Comparison of ENCODE assay signal across 8 cellular contexts in the genomic region with DNA sequence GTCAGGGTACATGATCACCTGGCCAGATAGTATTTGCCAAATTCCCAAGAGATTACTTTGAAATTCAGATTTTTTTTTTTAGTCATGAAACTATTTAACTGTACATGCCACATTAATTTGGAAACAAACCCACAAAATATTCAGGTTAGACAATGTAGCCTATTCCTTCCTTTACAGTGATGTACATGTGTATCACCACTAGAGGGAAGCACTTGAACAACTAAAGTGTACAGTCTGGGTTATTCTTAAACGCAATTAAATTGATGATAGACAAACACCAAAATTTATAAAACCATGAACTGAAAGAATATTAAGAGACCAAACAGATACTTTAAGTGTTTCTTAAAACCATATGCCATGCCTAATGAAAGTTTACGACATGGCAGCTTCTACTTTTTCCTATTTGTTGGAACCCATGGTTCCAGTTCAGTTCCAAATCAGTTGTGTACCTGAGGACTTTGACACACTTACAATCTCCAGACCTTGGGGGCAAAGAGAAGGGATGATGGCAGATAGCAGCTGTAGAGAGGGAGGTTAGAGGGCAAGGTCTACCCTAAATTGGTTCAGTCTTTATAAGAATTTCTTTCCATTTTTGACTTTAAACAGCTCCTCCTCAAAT. TPM values are rescaled to one million over a fixed set of nuclear protein-coding genes. Genes with fewer than 3 reads are reported as not detected.
A peak's percentile ranks its signal among the peaks of the same experiment; 100 is the strongest.
DNase-seq lines count a peak whose midpoint lies in the region; ATAC-seq and TF ChIP-seq lines count a peak whose summit lies in the region.

No MANE protein-coding gene starts in this region.

- H3K4me1 ChIP-seq in OCI-LY3 (ENCODE audit: low read length) (no peaks in the 10 kb centered on the region), lung (ENCODE audit: control insufficient read depth in 2 of 2, insufficient read depth in 2 of 2, low read length in 2 of 2) (no peaks in the 10 kb centered on the region)

- H3K9ac ChIP-seq in OCI-LY3 (ENCODE audit: low read length): no peak overlapping the region

- DNase-seq in GM03348 (ENCODE audit: low spot score) (peak; percentile 64), coronary artery (ENCODE audit: low spot score) (no peak), lung (ENCODE audit: low spot score) (no peak), COLO668 (lab: John Stamatoyannopoulos, UW; ENCODE audit: unreplicated experiment) (no peak), NCI-H524 treated with DMSO at 0.1 percent for 48 hours (lab: John Stamatoyannopoulos, UW) (no peak)

- H3K27me3 ChIP-seq in OCI-LY3 (ENCODE audit: low read depth, low read length): peaks cover 2% of the 10 kb centered on the region; the same call in 1 of the 2 replicates
- no peaks in the 10 kb centered on the region for H3K27me3 ChIP-seq in lung (ENCODE audit: control insufficient read depth, insufficient read depth)

- WGBS in lung, 2 donors: 22 to 30% methylated on average over 2 of the region's 2 CpGs

- H3K36me3 ChIP-seq in OCI-LY3 (replicated peaks; ENCODE audit: low read depth, low read length): no peaks in the 10 kb centered on the region
- no peaks in the 10 kb centered on the region for H3K36me3 ChIP-seq in lung (ENCODE audit: control insufficient read depth in 2 of 2, insufficient read depth in 2 of 2, low read length in 2 of 2)

- no peaks in the 10 kb centered on the region for H3K79me2 ChIP-seq in OCI-LY3 (ENCODE audit: low read length)

- peak; percentile 86 for ATAC-seq in GM21381 (IDR thresholded peaks at IDR 0.05; ENCODE audit: unreplicated experiment)
- peak; percentile 76 for ATAC-seq in HG03469 (IDR thresholded peaks at IDR 0.05; ENCODE audit: unreplicated experiment)
- ATAC-seq in lung (ENCODE audit: insufficient read depth, low FRiP score): peak; percentile 82

- H3K4me3 ChIP-seq in OCI-LY3 (ENCODE audit: low read length) (no peak overlapping the region), coronary artery (no peak overlapping the region), lung (no peak overlapping the region)

- H2AFZ ChIP-seq in OCI-LY3 (ENCODE audit: low read depth, low read length): no peak overlapping the region

- H3K27ac ChIP-seq in OCI-LY3 (ENCODE audit: low read length) (no peak overlapping the region), coronary artery (no peak overlapping the region), lung (ENCODE audit: low read depth in 1 of 2, low read length in 1 of 2) (no peak overlapping the region)

- H3K9me3 ChIP-seq in OCI-LY3 (ENCODE audit: insufficient read depth, low read length) (no peaks in the 10 kb centered on the region), lung (ENCODE audit: control insufficient read depth in 2 of 2, insufficient read depth in 1 of 2, low read length in 1 of 2) (no peaks in the 10 kb centered on the region)

- TF ChIP-seq CTCF in OCI-LY3 (IDR thresholded peaks at IDR 0.05; ENCODE audit: low read depth, low read length): peak; percentile 90
- TF ChIP-seq CTCF in coronary artery (IDR thresholded peaks at IDR 0.05): peak; percentile 37
- TF ChIP-seq CTCF in lung (IDR thresholded peaks at IDR 0.05; ENCODE audit: control extremely low read depth, extremely low read depth): peak; percentile 42

- H3K4me2 ChIP-seq in OCI-LY3 (ENCODE audit: low read length): no peak overlapping the region

- no peaks in the 10 kb centered on the region for H4K20me1 ChIP-seq in OCI-LY3 (ENCODE audit: insufficient read depth, low read length)

RNA-seq across cellular contexts. Expression of a gene that starts 52.8 kb away (rescaled TPM):
- 10 to 100 TPM; 17.5 to 32.9 TPM for total RNA-seq in lung
- 10 to 100 TPM in 1 of 2 donors, 1 to 10 TPM in 1; 6.0 to 32.4 TPM for polyA plus RNA-seq in lung

Comparison
In these comparisons a context has a peak if more than half of its experiments do, and no peak if none do; other contexts are left out.
1. CTCF ChIP-seq: peak in every context shown above with its lines; median percentile 90 in OCI-LY3; 42 in lung; 37 in coronary artery.